31 cellular contexts compared by ENCODE assay signal in genomic region chr16:56336071-56336688, GRCh38.
DNase-seq lines count a peak whose midpoint lies in the region; ATAC-seq, FAIRE-seq and TF ChIP-seq lines count a peak whose summit lies in the region.
"Had no signal": no experiment of that assay in that cellular context is flagged by ENCODE, and none has a peak within 500 bp of the region (broad histone marks: within the 10 kb centered on the region; RNA-seq: fewer than 3 reads in every experiment).

No MANE protein-coding gene starts in this region.

- ATAC-seq in heart right ventricle (peak; percentile 45 to 83 (median 70)), GM21528 (IDR thresholded peaks at IDR 0.05; ENCODE audit: low FRiP score, unreplicated experiment) (no peak)
- ATAC-seq: natural killer cell, sciatic nerve, T-cell had no signal

- H3K27ac ChIP-seq in heart right ventricle (peak overlapping the region in 2 of 10 donors; percentile 10 to 16), neuronal stem cell (replicated peaks; ENCODE audit: low read length) (no peak overlapping the region)
- H3K27ac ChIP-seq: C4-2B, ovary, SJCRH30, upper lobe of left lung had no signal

- DNase-seq in bronchial epithelial cell (ENCODE audit: low read depth) (peak; percentile 74), heart right ventricle (peak; percentile 53 to 57), neuronal stem cell (ENCODE audit: low spot score) (no peak), NCI-H2171 (lab: John Stamatoyannopoulos, UW) (no peak)
- no peak for DNase-seq in activated T-helper 2 cell treated with anti-CD3 and anti-CD28 coated beads, Interferon-gamma antibody, Interleukin-2, Interleukin-4, amounts not matched to agents 10 μg/mL and 5 μg/mL and 100 μg/mL, durations not matched to agents 14 hours and 24 hours and 36 hours (ENCODE audit: low spot score)
- DNase-seq: activated CD4-positive, alpha-beta T cell treated with anti-CD3 and anti-CD28 coated beads for 1 hour; activated naive CD4-positive, alpha-beta T cell treated with anti-CD3 and anti-CD28 coated beads for 36 hours; activated T-cell treated with anti-CD3 and anti-CD28 coated beads, Interleukin-2, amount 50 U/mL, for 24 hours; amniotic stem cell; Calu3; central memory CD4-positive, alpha-beta T cell; EL; erythroblast; H9; KG1; kidney glomerular epithelial cell; natural killer cell; NCI-H1694; OCI-M1; ovary; SJCRH30; stimulated activated CD4-positive, alpha-beta T cell treated with anti-CD3 and anti-CD28 coated beads, Interleukin-15, amount 100 ng/mL, for 24 hours; stimulated activated CD8-positive, alpha-beta memory T cell treated with anti-CD3 and anti-CD28 coated beads, Interleukin-4, amount 100 ng/mL, for 48 hours; T-cell; upper lobe of left lung had no signal

- H2BK15ac ChIP-seq in neuronal stem cell (ENCODE audit: low read length) = no peak overlapping the region

- no peaks in the 10 kb centered on the region for H3K27me3 Mint-ChIP-seq in activated T-helper 2 cell treated with anti-CD3 and anti-CD28 coated beads, Interferon-gamma antibody, Interleukin-2, Interleukin-4, amounts not matched to agents 10 μg/mL and 5 μg/mL and 100 μg/mL, durations not matched to agents 14 hours and 24 hours and 36 hours (ENCODE audit: low read depth)
- H3K27me3 Mint-ChIP-seq: activated T-cell treated with anti-CD3 and anti-CD28 coated beads, Interleukin-2, amount 50 U/mL, for 24 hours; T-cell had no signal

- no peak for TF ChIP-seq RAD21 in Ishikawa (IDR thresholded peaks at IDR 0.05; ENCODE audit: low read depth)

- H3K4me3 Mint-ChIP-seq in activated T-helper 2 cell treated with anti-CD3 and anti-CD28 coated beads, Interferon-gamma antibody, Interleukin-2, Interleukin-4, amounts not matched to agents 10 μg/mL and 5 μg/mL and 100 μg/mL, durations not matched to agents 14 hours and 24 hours and 36 hours (ENCODE audit: low read depth) = no peak overlapping the region
- H3K4me3 Mint-ChIP-seq: activated naive CD4-positive, alpha-beta T cell treated with anti-CD3 and anti-CD28 coated beads for 36 hours; activated T-cell treated with anti-CD3 and anti-CD28 coated beads, Interleukin-2, amount 50 U/mL, for 24 hours; H9; natural killer cell; T-cell had no signal

- 71 to 76% methylated on average over 8 of the region's 8 CpGs for WGBS in heart right ventricle, 2 donors
- WGBS in neuronal stem cell (ENCODE audit: extremely low coverage in 2 of 2, insufficient read length in 2 of 2, insufficient replicate concordance in 1 of 2), 2 donors = no CpG with 5 or more reads among the region's 8 CpGs

- no peak for TF ChIP-seq EP300 in Ishikawa (IDR thresholded peaks at IDR 0.05; ENCODE audit: borderline replicate concordance)

- H3K36me3 Mint-ChIP-seq in activated T-helper 2 cell treated with anti-CD3 and anti-CD28 coated beads, Interferon-gamma antibody, Interleukin-2, Interleukin-4, amounts not matched to agents 10 μg/mL and 5 μg/mL and 100 μg/mL, durations not matched to agents 14 hours and 24 hours and 36 hours (ENCODE audit: low read depth) = no peaks in the 10 kb centered on the region
- H3K36me3 Mint-ChIP-seq: natural killer cell, T-cell had no signal

- H3K9me3 Mint-ChIP-seq in activated T-helper 2 cell treated with anti-CD3 and anti-CD28 coated beads, Interferon-gamma antibody, Interleukin-2, Interleukin-4, amounts not matched to agents 10 μg/mL and 5 μg/mL and 100 μg/mL, durations not matched to agents 14 hours and 24 hours and 36 hours = no peaks in the 10 kb centered on the region
- H3K9me3 Mint-ChIP-seq: activated naive CD4-positive, alpha-beta T cell treated with anti-CD3 and anti-CD28 coated beads for 36 hours; activated T-cell treated with anti-CD3 and anti-CD28 coated beads, Interleukin-2, amount 50 U/mL, for 24 hours; H9; natural killer cell; T-cell had no signal

- H2AK5ac ChIP-seq in neuronal stem cell (ENCODE audit: low read depth, low read length) = peak overlapping the region; percentile 60

- no peak overlapping the region for H2BK5ac ChIP-seq in neuronal stem cell (ENCODE audit: low read length)

- H3K18ac ChIP-seq in neuronal stem cell (ENCODE audit: low read length) = no peak overlapping the region

- no peaks in the 10 kb centered on the region for H3K4me1 Mint-ChIP-seq in activated T-helper 2 cell treated with anti-CD3 and anti-CD28 coated beads, Interferon-gamma antibody, Interleukin-2, Interleukin-4, amounts not matched to agents 10 μg/mL and 5 μg/mL and 100 μg/mL, durations not matched to agents 14 hours and 24 hours and 36 hours (ENCODE audit: low read depth)
- H3K4me1 Mint-ChIP-seq: H9, natural killer cell, T-cell had no signal

- FAIRE-seq in bronchial epithelial cell (lab: Jason Lieb, UNC) = peak; percentile 58
- FAIRE-seq: frontal cortex, TTC549 had no signal

- H3K27me3 ChIP-seq in bronchial epithelial cell (ENCODE audit: control insufficient read depth, insufficient read depth, low read length) (no peaks in the 10 kb centered on the region), heart right ventricle (no peaks in the 10 kb centered on the region), neuronal stem cell (ENCODE audit: control insufficient read depth in 3 of 3, insufficient read depth in 3 of 3, low read depth in 1 of 3, low read length in 3 of 3) (peaks cover 0 to 12% (median 0%) of the 10 kb centered on the region in 3 experiments)
- H3K27me3 ChIP-seq: ovary, SJCRH30, upper lobe of left lung had no signal

- no peak overlapping the region for H3K23ac ChIP-seq in neuronal stem cell (ENCODE audit: low read depth, low read length, poor library complexity)

- no peak overlapping the region for H3K4ac ChIP-seq in neuronal stem cell (ENCODE audit: low read length)

- peaks cover 0 to 15% (median 0%) of the 10 kb centered on the region in 9 donors for H3K4me1 ChIP-seq in heart right ventricle
- peaks cover 0 to 5% of the 10 kb centered on the region in 2 donors for H3K4me1 ChIP-seq in neuronal stem cell (ENCODE audit: control insufficient read depth in 2 of 2, insufficient read depth in 1 of 2, low read depth in 1 of 2, low read length in 2 of 2)
- H3K4me1 ChIP-seq: SJCRH30, upper lobe of left lung had no signal

- H3K4me3 ChIP-seq in bronchial epithelial cell (ENCODE audit: low read depth, low read length) (no peak overlapping the region), heart right ventricle (no peak overlapping the region), neuronal stem cell (ENCODE audit: low read length in 2 of 2) (no peak overlapping the region)
- H3K4me3 ChIP-seq: ovary, SJCRH30, upper lobe of left lung had no signal

- H3K79me1 ChIP-seq in neuronal stem cell (ENCODE audit: low read depth, low read length) = no peaks in the 10 kb centered on the region

- H3K4me2 ChIP-seq in neuronal stem cell (ENCODE audit: insufficient read depth, low read length, poor library complexity, severe bottlenecking) = no peak overlapping the region

- H4K91ac ChIP-seq in neuronal stem cell (ENCODE audit: low read depth, low read length, poor library complexity) = no peak overlapping the region

- intact Hi-C loops in heart right ventricle (cut with DNase I) = no loop called here
- intact Hi-C loops in activated T-helper 2 cell treated with anti-CD3 and anti-CD28 coated beads, Interferon-gamma antibody, Interleukin-2, Interleukin-4, amounts not matched to agents 10 μg/mL and 5 μg/mL and 100 μg/mL, durations not matched to agents 14 hours and 24 hours and 36 hours (cut with micrococcal nuclease) = no loop called here

- H3K27ac Mint-ChIP-seq in activated T-helper 2 cell treated with anti-CD3 and anti-CD28 coated beads, Interferon-gamma antibody, Interleukin-2, Interleukin-4, amounts not matched to agents 10 μg/mL and 5 μg/mL and 100 μg/mL, durations not matched to agents 14 hours and 24 hours and 36 hours = no peak overlapping the region
- H3K27ac Mint-ChIP-seq: activated naive CD4-positive, alpha-beta T cell treated with anti-CD3 and anti-CD28 coated beads for 36 hours; activated T-cell treated with anti-CD3 and anti-CD28 coated beads, Interleukin-2, amount 50 U/mL, for 24 hours; natural killer cell; T-cell had no signal

- no peak overlapping the region for H2BK12ac ChIP-seq in neuronal stem cell (ENCODE audit: low read length)

- H3K9me3 ChIP-seq in heart right ventricle = no peaks in the 10 kb centered on the region
- H3K9me3 ChIP-seq in neuronal stem cell (replicated peaks in 1 of 2; ENCODE audit: control insufficient read depth in 2 of 2, insufficient read depth in 1 of 2, low read depth in 1 of 2, low read length in 2 of 2) = no peaks in the 10 kb centered on the region
- H3K9me3 ChIP-seq: ovary, SJCRH30, upper lobe of left lung had no signal

- no peak overlapping the region for H2AFZ ChIP-seq in neuronal stem cell (ENCODE audit: low read length)

- peak; percentile 18 for TF ChIP-seq CTCF in bronchial epithelial cell (IDR thresholded peaks at IDR 0.05; ENCODE audit: insufficient read depth, low read length, severe bottlenecking)
- peak in 1 of 9 donors; percentile 3 for TF ChIP-seq CTCF in heart right ventricle (IDR thresholded peaks at IDR 0.05)

- H3K9ac ChIP-seq in neuronal stem cell (ENCODE audit: low read depth, low read length, poor library complexity) = no peak overlapping the region

- no peak overlapping the region for H3K14ac ChIP-seq in neuronal stem cell (ENCODE audit: low read length)

- H3K36me3 ChIP-seq in bronchial epithelial cell (ENCODE audit: control insufficient read depth, insufficient read depth, low read length) (no peaks in the 10 kb centered on the region), heart right ventricle (peaks cover 0 to 3% (median 0%) of the 10 kb centered on the region in 9 donors), neuronal stem cell (replicated peaks in 1 of 2; ENCODE audit: control insufficient read depth in 2 of 2, insufficient read depth in 2 of 2, low read length in 2 of 2) (no peaks in the 10 kb centered on the region)
- H3K36me3 ChIP-seq: ovary, SJCRH30, upper lobe of left lung had no signal

- no peak overlapping the region for H2BK120ac ChIP-seq in neuronal stem cell (ENCODE audit: low read depth, low read length)

- no peak overlapping the region for H4K8ac ChIP-seq in neuronal stem cell (ENCODE audit: low read depth, low read length)

TF ChIP-seq in Ishikawa, 13 proteins besides CTCF, POLR2A, EP300 and RAD21:
- TF ChIP-seq MAX (IDR thresholded peaks at IDR 0.05) = no peak
- TF ChIP-seq NFIC (IDR thresholded peaks at IDR 0.05) = peak; percentile 69

Comparison
In these comparisons a context has a peak if more than half of its experiments do, and no peak if none do; other contexts are left out.
1. DNase-seq: peak in bronchial epithelial cell (single experiment) and heart right ventricle (2 of 2); none in neuronal stem cell (single experiment), activated T-helper 2 cell treated with anti-CD3 and anti-CD28 coated beads, Interferon-gamma antibody, Interleukin-2, Interleukin-4, amounts not matched to agents 10 μg/mL and 5 μg/mL and 100 μg/mL, durations not matched to agents 14 hours and 24 hours and 36 hours (single experiment) and NCI-H2171 (single experiment).